24 cellular contexts compared by ENCODE assay signal in the genomic region with DNA sequence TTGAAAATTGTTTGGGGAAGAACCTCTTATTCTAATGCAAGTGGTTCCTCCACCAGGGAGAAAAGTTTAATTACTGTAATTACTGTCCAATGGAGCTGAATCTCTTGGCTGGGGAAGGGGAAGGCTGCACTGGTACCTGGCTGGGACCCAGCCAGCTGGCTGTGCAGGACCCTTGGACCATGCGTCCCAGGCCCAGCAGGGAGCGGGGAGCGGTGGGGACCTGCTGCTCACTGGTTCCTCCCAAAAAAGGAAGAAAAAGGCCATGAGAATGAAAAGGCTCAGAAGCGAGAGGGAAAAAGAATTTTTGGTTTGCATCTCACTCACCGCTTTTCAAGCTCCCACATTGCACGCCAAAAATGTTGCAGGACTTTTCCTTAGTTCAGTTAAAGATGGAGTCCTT.
"Had no signal": no experiment of that assay in that cellular context is flagged by ENCODE, and none has a peak within 500 bp of the region (broad histone marks: within the 10 kb centered on the region; RNA-seq: fewer than 3 reads in every experiment).

No MANE protein-coding gene starts in this region.

- H3K36me3 ChIP-seq: colonic mucosa, esophagus muscularis mucosa, esophagus squamous epithelium, gastrocnemius medialis, gastroesophageal sphincter, heart left ventricle, heart right ventricle had no signal

- ATAC-seq: effector memory CD8-positive, alpha-beta T cell; esophagus mucosa; foreskin keratinocyte; gastrocnemius medialis; gastroesophageal sphincter; heart left ventricle; heart right ventricle had no signal

- H3K9me3 Mint-ChIP-seq: dendritic cell treated with granulocyte-macrophage colony-stimulating factor and Interleukin-4, amounts not matched to agents 40 ng/mL and 50 ng/mL, for 4 days; effector memory CD8-positive, alpha-beta T cell had no signal

- H3K27me3 ChIP-seq: colonic mucosa, esophagus muscularis mucosa, esophagus squamous epithelium, foreskin keratinocyte, gastrocnemius medialis, gastroesophageal sphincter, heart left ventricle, heart right ventricle had no signal

- DNase-seq: colonic mucosa; cortex of kidney; dermis blood vessel endothelial cell; dorsolateral prefrontal cortex; effector CD4-positive, alpha-beta T cell; effector CD8-positive, alpha-beta T cell; effector memory CD4-positive, alpha-beta T cell; effector memory CD8-positive, alpha-beta T cell; endodermal cell; erythroblast; esophagus squamous epithelium; foreskin fibroblast; foreskin keratinocyte; foreskin melanocyte; gastrocnemius medialis; glutamatergic neuron; head of caudate nucleus; heart left ventricle; heart right ventricle had no signal

- H3K27me3 Mint-ChIP-seq: dendritic cell treated with granulocyte-macrophage colony-stimulating factor and Interleukin-4, amounts not matched to agents 40 ng/mL and 50 ng/mL, for 4 days; effector memory CD8-positive, alpha-beta T cell had no signal

- H3K4me1 ChIP-seq: colonic mucosa, esophagus muscularis mucosa, esophagus squamous epithelium, foreskin keratinocyte, gastrocnemius medialis, gastroesophageal sphincter, heart left ventricle, heart right ventricle had no signal

- H3K4me3 Mint-ChIP-seq: dendritic cell treated with granulocyte-macrophage colony-stimulating factor and Interleukin-4, amounts not matched to agents 40 ng/mL and 50 ng/mL, for 4 days; effector memory CD8-positive, alpha-beta T cell; endodermal cell had no signal

- H3K4me3 ChIP-seq: colonic mucosa, coronary artery, dorsolateral prefrontal cortex, esophagus muscularis mucosa, esophagus squamous epithelium, gastrocnemius medialis, gastroesophageal sphincter, heart left ventricle, heart right ventricle had no signal

- H3K9me3 ChIP-seq: colonic mucosa, esophagus squamous epithelium, gastrocnemius medialis, gastroesophageal sphincter, heart right ventricle had no signal

- H3K27ac Mint-ChIP-seq: dendritic cell treated with granulocyte-macrophage colony-stimulating factor and Interleukin-4, amounts not matched to agents 40 ng/mL and 50 ng/mL, for 4 days; effector memory CD8-positive, alpha-beta T cell; endodermal cell had no signal

- H3K4me1 Mint-ChIP-seq: endodermal cell had no signal
